Comparison of ENCODE assay signal across 36 cellular contexts in the genomic region with DNA sequence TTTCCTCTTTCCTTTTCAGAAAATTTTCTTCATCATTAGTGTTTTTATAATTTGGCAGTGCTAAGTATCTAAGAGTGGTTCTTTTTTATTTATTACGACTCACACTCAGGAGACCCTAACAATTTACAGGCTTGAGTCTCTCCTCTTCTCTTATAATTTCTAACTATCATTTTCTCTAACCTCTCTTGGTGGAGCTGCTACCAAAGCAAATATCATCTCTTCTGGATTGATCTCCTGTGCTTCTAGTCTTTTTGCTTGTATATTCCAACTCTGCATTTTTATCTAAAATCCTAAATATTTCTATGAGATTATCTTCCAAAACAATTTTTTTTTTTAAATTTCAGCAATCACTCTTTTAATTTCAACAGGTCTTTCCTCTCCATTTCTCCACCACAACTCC.
"Had no signal": no experiment of that assay in that cellular context is flagged by ENCODE, and none has a peak within 500 bp of the region (broad histone marks: within the 10 kb centered on the region; RNA-seq: fewer than 3 reads in every experiment).

No MANE protein-coding gene starts in this region.

- H3K4me3 Mint-ChIP-seq: activated CD4-positive, alpha-beta memory T cell treated with anti-CD3 and anti-CD28 coated beads, Interleukin-2, amount 10 ng/mL, durations not matched to agents 7 days and 5 days; activated CD4-positive, alpha-beta T cell treated with anti-CD3 and anti-CD28 coated beads for 36 hours; activated CD8-positive, alpha-beta memory T cell treated with anti-CD3 and anti-CD28 coated beads, Interleukin-2, amount 10 ng/mL, durations not matched to agents 7 days and 5 days; activated CD8-positive, alpha-beta T cell treated with anti-CD3 and anti-CD28 coated beads, Interleukin-2, amount 10 ng/mL, durations not matched to agents 7 days and 5 days; activated naive CD4-positive, alpha-beta T cell treated with anti-CD3 and anti-CD28 coated beads, Interleukin-2, amount 10 ng/mL, durations not matched to agents 7 days and 5 days; activated naive CD4-positive, alpha-beta T cell treated with anti-CD3 and anti-CD28 coated beads, Interleukin-2, amount 50 U/mL, for 24 hours; activated naive CD8-positive, alpha-beta T cell; activated naive CD8-positive, alpha-beta T cell treated with anti-CD3 and anti-CD28 coated beads, Interleukin-2, amount 10 ng/mL, durations not matched to agents 7 days and 5 days; activated naive CD8-positive, alpha-beta T cell treated with anti-CD3 and anti-CD28 coated beads, Interleukin-2, amount 50 U/mL, for 24 hours; activated T-cell treated with anti-CD3 and anti-CD28 coated beads, Interleukin-2, amount 50 U/mL, for 24 hours; T-helper 1 cell treated with Interleukin-12 subunit alpha and Interleukin-12 subunit beta and Interleukin-4 antibody, amounts not matched to agents 30 μg/mL and 1 μg/mL, for 36 hours; T-helper 2 cell treated with Interferon-gamma antibody and Interleukin-4, amounts not matched to agents 5 μg/mL and 100 μg/mL, for 36 hours; WTC11 had no signal

- H3K27ac ChIP-seq: body of pancreas, brain microvascular endothelial cell, breast epithelium, WERI-Rb-1 had no signal

- H3K9me3 Mint-ChIP-seq: activated CD4-positive, alpha-beta memory T cell treated with anti-CD3 and anti-CD28 coated beads, Interleukin-2, amount 10 ng/mL, durations not matched to agents 7 days and 5 days; activated naive CD4-positive, alpha-beta T cell treated with anti-CD3 and anti-CD28 coated beads, Interleukin-2, amount 10 ng/mL, durations not matched to agents 7 days and 5 days; activated naive CD4-positive, alpha-beta T cell treated with anti-CD3 and anti-CD28 coated beads, Interleukin-2, amount 50 U/mL, for 24 hours; activated naive CD8-positive, alpha-beta T cell treated with anti-CD3 and anti-CD28 coated beads, Interleukin-2, amount 10 ng/mL, durations not matched to agents 7 days and 5 days; activated naive CD8-positive, alpha-beta T cell treated with anti-CD3 and anti-CD28 coated beads, Interleukin-2, amount 50 U/mL, for 24 hours; activated T-cell treated with anti-CD3 and anti-CD28 coated beads, Interleukin-2, amount 50 U/mL, for 24 hours; activated T-helper 2 cell treated with anti-CD3 and anti-CD28 coated beads, Interferon-gamma antibody, Interleukin-2, Interleukin-4, amounts not matched to agents 10 μg/mL and 5 μg/mL and 100 μg/mL, durations not matched to agents 14 hours and 24 hours and 36 hours; T-helper 1 cell treated with Interleukin-12 subunit alpha and Interleukin-12 subunit beta and Interleukin-4 antibody, amounts not matched to agents 30 μg/mL and 1 μg/mL, for 36 hours; T-helper 2 cell treated with Interferon-gamma antibody and Interleukin-4, amounts not matched to agents 5 μg/mL and 100 μg/mL, for 36 hours; WTC11 had no signal

- H3K36me3 Mint-ChIP-seq: activated CD8-positive, alpha-beta memory T cell treated with anti-CD3 and anti-CD28 coated beads, Interleukin-2, amount 10 ng/mL, durations not matched to agents 7 days and 5 days; activated naive CD4-positive, alpha-beta T cell treated with anti-CD3 and anti-CD28 coated beads, Interleukin-2, amount 10 ng/mL, durations not matched to agents 7 days and 5 days; activated naive CD4-positive, alpha-beta T cell treated with anti-CD3 and anti-CD28 coated beads, Interleukin-2, amount 50 U/mL, for 24 hours; activated naive CD8-positive, alpha-beta T cell; activated naive CD8-positive, alpha-beta T cell treated with anti-CD3 and anti-CD28 coated beads, Interleukin-2, amount 10 ng/mL, durations not matched to agents 7 days and 5 days had no signal

- H3K4me1 ChIP-seq: body of pancreas, breast epithelium had no signal

- DNase-seq: activated CD4-positive, alpha-beta memory T cell treated with anti-CD3 and anti-CD28 coated beads, Interleukin-2, amount 10 ng/mL, durations not matched to agents 7 days and 5 days; activated CD4-positive, alpha-beta T cell treated with anti-CD3 and anti-CD28 coated beads for 1 hour; activated CD4-positive, alpha-beta T cell treated with anti-CD3 and anti-CD28 coated beads for 36 hours; activated CD4-positive, alpha-beta T cell treated with anti-CD3 and anti-CD28 coated beads for 48 hours; activated CD4-positive, alpha-beta T cell treated with anti-CD3 and anti-CD28 coated beads, Interleukin-2, amount 50 U/mL, for 48 hours; activated CD4-positive, CD25-positive, alpha-beta regulatory T cell; activated CD8-positive, alpha-beta memory T cell treated with anti-CD3 and anti-CD28 coated beads for 24 hours; activated CD8-positive, alpha-beta memory T cell treated with anti-CD3 and anti-CD28 coated beads, Interleukin-2, amount 10 ng/mL, durations not matched to agents 7 days and 5 days; activated CD8-positive, alpha-beta memory T cell treated with anti-CD3 and anti-CD28 coated beads, Interleukin-2, amount 50 U/mL, for 48 hours; activated CD8-positive, alpha-beta T cell treated with anti-CD3 and anti-CD28 coated beads, Interleukin-2, amount 10 ng/mL, durations not matched to agents 7 days and 5 days; activated effector memory CD4-positive, alpha-beta T cell treated with Interleukin-2 at 50 U/mL for 16 hours; activated gamma-delta T cell; activated naive CD4-positive, alpha-beta T cell treated with anti-CD3 and anti-CD28 coated beads, Interleukin-2, amount 10 ng/mL, durations not matched to agents 7 days and 5 days; activated naive CD4-positive, alpha-beta T cell treated with Interleukin-2 at 50 U/mL for 16 hours; activated naive CD8-positive, alpha-beta T cell treated with anti-CD3 and anti-CD28 coated beads, Interleukin-2, amount 10 ng/mL, durations not matched to agents 7 days and 5 days; activated naive CD8-positive, alpha-beta T cell treated with anti-CD3 and anti-CD28 coated beads, Interleukin-2, amount 50 U/mL, for 24 hours; activated T-cell treated with anti-CD3 and anti-CD28 coated beads, Interleukin-2, amount 50 U/mL, for 24 hours; activated T-cell treated with anti-CD3 and anti-CD28 coated beads, Interleukin-2, amount 50 U/mL, for 48 hours; amygdala; anterior cingulate cortex; body of pancreas; brain microvascular endothelial cell; central memory CD4-positive, alpha-beta T cell; T-helper 1 cell; T-helper 2 cell; T-helper 9 cell; WERI-Rb-1 had no signal

- ATAC-seq: activated CD4-positive, alpha-beta T cell treated with anti-CD3 and anti-CD28 coated beads for 36 hours; activated CD4-positive, CD25-positive, alpha-beta regulatory T cell treated with anti-CD3 and anti-CD28 coated beads, Interleukin-2, amount 50 U/mL, for 24 hours; activated CD8-positive, alpha-beta memory T cell treated with anti-CD3 and anti-CD28 coated beads, Interleukin-2, amount 10 ng/mL, durations not matched to agents 7 days and 5 days; activated CD8-positive, alpha-beta T cell treated with anti-CD3 and anti-CD28 coated beads, Interleukin-2, amount 10 ng/mL, durations not matched to agents 7 days and 5 days; activated naive CD8-positive, alpha-beta T cell treated with anti-CD3 and anti-CD28 coated beads, Interleukin-2, amount 50 U/mL, for 24 hours; body of pancreas had no signal

- FAIRE-seq: astrocyte had no signal

- H3K36me3 ChIP-seq: brain microvascular endothelial cell, breast epithelium, WERI-Rb-1 had no signal

- H3K9me3 ChIP-seq: body of pancreas, breast epithelium had no signal

- H3K27me3 ChIP-seq: body of pancreas, brain microvascular endothelial cell, breast epithelium had no signal

- H3K4me3 ChIP-seq: body of pancreas, breast epithelium had no signal

- H3K27me3 Mint-ChIP-seq: activated CD4-positive, alpha-beta memory T cell treated with anti-CD3 and anti-CD28 coated beads, Interleukin-2, amount 10 ng/mL, durations not matched to agents 7 days and 5 days; activated CD4-positive, alpha-beta T cell treated with anti-CD3 and anti-CD28 coated beads for 36 hours; activated CD8-positive, alpha-beta memory T cell treated with anti-CD3 and anti-CD28 coated beads, Interleukin-2, amount 10 ng/mL, durations not matched to agents 7 days and 5 days; activated naive CD4-positive, alpha-beta T cell treated with anti-CD3 and anti-CD28 coated beads, Interleukin-2, amount 10 ng/mL, durations not matched to agents 7 days and 5 days; activated naive CD4-positive, alpha-beta T cell treated with anti-CD3 and anti-CD28 coated beads, Interleukin-2, amount 50 U/mL, for 24 hours; activated naive CD8-positive, alpha-beta T cell; activated naive CD8-positive, alpha-beta T cell treated with anti-CD3 and anti-CD28 coated beads, Interleukin-2, amount 10 ng/mL, durations not matched to agents 7 days and 5 days; activated naive CD8-positive, alpha-beta T cell treated with anti-CD3 and anti-CD28 coated beads, Interleukin-2, amount 50 U/mL, for 24 hours; activated T-cell treated with anti-CD3 and anti-CD28 coated beads, Interleukin-2, amount 50 U/mL, for 24 hours had no signal

- H3K4me1 Mint-ChIP-seq: activated CD4-positive, alpha-beta memory T cell treated with anti-CD3 and anti-CD28 coated beads, Interleukin-2, amount 10 ng/mL, durations not matched to agents 7 days and 5 days; activated CD4-positive, alpha-beta T cell treated with anti-CD3 and anti-CD28 coated beads for 36 hours; activated CD8-positive, alpha-beta memory T cell treated with anti-CD3 and anti-CD28 coated beads, Interleukin-2, amount 10 ng/mL, durations not matched to agents 7 days and 5 days; activated naive CD4-positive, alpha-beta T cell treated with anti-CD3 and anti-CD28 coated beads, Interleukin-2, amount 10 ng/mL, durations not matched to agents 7 days and 5 days; activated naive CD4-positive, alpha-beta T cell treated with anti-CD3 and anti-CD28 coated beads, Interleukin-2, amount 50 U/mL, for 24 hours; activated naive CD8-positive, alpha-beta T cell treated with anti-CD3 and anti-CD28 coated beads, Interleukin-2, amount 10 ng/mL, durations not matched to agents 7 days and 5 days; activated naive CD8-positive, alpha-beta T cell treated with anti-CD3 and anti-CD28 coated beads, Interleukin-2, amount 50 U/mL, for 24 hours had no signal

- H3K27ac Mint-ChIP-seq: activated CD4-positive, alpha-beta memory T cell treated with anti-CD3 and anti-CD28 coated beads, Interleukin-2, amount 10 ng/mL, durations not matched to agents 7 days and 5 days; activated CD4-positive, alpha-beta T cell treated with anti-CD3 and anti-CD28 coated beads for 36 hours; activated CD8-positive, alpha-beta memory T cell treated with anti-CD3 and anti-CD28 coated beads, Interleukin-2, amount 10 ng/mL, durations not matched to agents 7 days and 5 days; activated CD8-positive, alpha-beta T cell treated with anti-CD3 and anti-CD28 coated beads, Interleukin-2, amount 10 ng/mL, durations not matched to agents 7 days and 5 days; activated naive CD4-positive, alpha-beta T cell treated with anti-CD3 and anti-CD28 coated beads, Interleukin-2, amount 10 ng/mL, durations not matched to agents 7 days and 5 days; activated naive CD4-positive, alpha-beta T cell treated with anti-CD3 and anti-CD28 coated beads, Interleukin-2, amount 50 U/mL, for 24 hours; activated naive CD8-positive, alpha-beta T cell; activated naive CD8-positive, alpha-beta T cell treated with anti-CD3 and anti-CD28 coated beads, Interleukin-2, amount 10 ng/mL, durations not matched to agents 7 days and 5 days; activated naive CD8-positive, alpha-beta T cell treated with anti-CD3 and anti-CD28 coated beads, Interleukin-2, amount 50 U/mL, for 24 hours; activated T-cell treated with anti-CD3 and anti-CD28 coated beads, Interleukin-2, amount 50 U/mL, for 24 hours; activated T-helper 2 cell treated with anti-CD3 and anti-CD28 coated beads, Interferon-gamma antibody, Interleukin-2, Interleukin-4, amounts not matched to agents 10 μg/mL and 5 μg/mL and 100 μg/mL, durations not matched to agents 14 hours and 24 hours and 36 hours; T-helper 1 cell treated with Interleukin-12 subunit alpha and Interleukin-12 subunit beta and Interleukin-4 antibody, amounts not matched to agents 30 μg/mL and 1 μg/mL, for 36 hours; T-helper 2 cell treated with Interferon-gamma antibody and Interleukin-4, amounts not matched to agents 5 μg/mL and 100 μg/mL, for 36 hours had no signal
